In the genomic region with DNA sequence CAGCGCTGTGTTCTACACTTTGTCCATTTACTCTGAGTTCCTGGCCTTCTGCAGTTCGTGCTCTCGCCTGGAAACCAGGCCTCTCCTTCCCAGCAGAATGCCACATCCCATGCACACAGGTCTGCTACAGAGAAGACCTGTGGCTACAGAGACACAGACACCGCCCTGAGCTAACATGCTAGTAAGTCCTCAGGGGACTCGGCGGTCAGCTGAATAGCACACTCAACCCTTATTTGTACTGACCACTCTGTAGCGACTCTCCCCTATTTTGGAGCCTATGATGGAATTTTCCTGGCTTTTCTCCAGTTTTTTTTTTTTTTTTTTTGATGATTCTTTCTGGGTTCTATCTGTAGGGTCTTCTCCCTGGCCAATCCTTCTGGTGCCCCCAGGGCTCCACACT, we compare ENCODE assay signal across 17 cellular contexts. TPM values are rescaled to one million over a fixed set of nuclear protein-coding genes. Genes with fewer than 3 reads are reported as not detected.
DNase-seq lines count a peak whose midpoint lies in the region; ATAC-seq and TF ChIP-seq lines count a peak whose summit lies in the region.
"Had no signal": no experiment of that assay in that cellular context is flagged by ENCODE, and none has a peak within 500 bp of the region (broad histone marks: within the 10 kb centered on the region; RNA-seq: fewer than 3 reads in every experiment).

No MANE protein-coding gene starts in this region.

- ATAC-seq in RWPE2 (ENCODE audit: low read depth), result no peak
- peak in 1 of 2 donors; percentile 23 for ATAC-seq in right cardiac atrium
- ATAC-seq in GM19467 (IDR thresholded peaks at IDR 0.05; ENCODE audit: unreplicated experiment), result no peak
- ATAC-seq: stimulated activated effector memory CD8-positive, alpha-beta T cell treated with anti-CD3 and anti-CD28 coated beads, Interleukin-12 subunit alpha, Interleukin-12 subunit beta, amount 100 ng/mL, for 72 hours had no signal

- H3K9me3 ChIP-seq in RWPE2 (ENCODE audit: severe bottlenecking) (no peaks in the 10 kb centered on the region), right cardiac atrium (ENCODE audit: control insufficient read depth, low read length) (no peaks in the 10 kb centered on the region), skeletal muscle satellite cell (replicated peaks; ENCODE audit: low read length) (no peaks in the 10 kb centered on the region)
- H3K9me3 ChIP-seq: MG63 had no signal

- H3K27ac ChIP-seq in RWPE2 (ENCODE audit: poor library complexity, severe bottlenecking) (peak overlapping the region; percentile 92), right cardiac atrium (ENCODE audit: low read length) (peak overlapping the region; percentile 38)

- H3K36me3 ChIP-seq in RWPE2 (ENCODE audit: low read depth), result no peaks in the 10 kb centered on the region
- H3K36me3 ChIP-seq in skeletal muscle satellite cell (ENCODE audit: insufficient read depth, low read length), result peaks cover 6% of the 10 kb centered on the region
- H3K36me3 ChIP-seq: MG63 had no signal

- no peak for TF ChIP-seq CTCF in RWPE2 (IDR thresholded peaks at IDR 0.05; ENCODE audit: poor library complexity, severe bottlenecking)

- H3K27me3 ChIP-seq in RWPE2 (ENCODE audit: insufficient read depth, poor library complexity, severe bottlenecking), result no peaks in the 10 kb centered on the region
- no peaks in the 10 kb centered on the region for H3K27me3 ChIP-seq in right cardiac atrium (ENCODE audit: control insufficient read depth, insufficient read depth)
- H3K27me3 ChIP-seq in skeletal muscle satellite cell (ENCODE audit: control insufficient read depth, insufficient read depth, low read length), result no peaks in the 10 kb centered on the region
- H3K27me3 ChIP-seq: MG63 had no signal

- WGBS in right cardiac atrium, result 48% methylated on average over 7 of the region's 7 CpGs

- DNase-seq in EH (ENCODE audit: low read depth) (peak; percentile 39), RWPE2 (ENCODE audit: low spot score) (no peak), right cardiac atrium (peak in 1 of 3 donors; percentile 70), NCI-H2196 treated with DMSO at 0.1 percent for 48 hours (lab: John Stamatoyannopoulos, UW; ENCODE audit: unreplicated experiment) (no peak), NCI-H1092 (lab: John Stamatoyannopoulos, UW) (no peak)
- no peak for DNase-seq in NK-92 treated with Interleukin-12 subunit alpha and Interleukin-12 subunit beta, amount 100 ng/mL, for 24 hours (lab: John Stamatoyannopoulos, UW)
- DNase-seq: activated CD4-positive, alpha-beta T cell treated with anti-CD3 and anti-CD28 coated beads for 1 hour; AML-193; H7; MG63; NCI-H2081 treated with DMSO at 0.1 percent for 48 hours; SIG-M5 had no signal

- intact Hi-C loops in right cardiac atrium (cut with DNase I), result loop anchor here in 1 of 4 donors (5.0 kb wide), 1 partner anchor 52 kb away; no protein-coding TSS in a partner anchor

- H3K4me1 ChIP-seq in RWPE2 (ENCODE audit: insufficient read depth, poor library complexity, severe bottlenecking), result peaks cover 40% of the 10 kb centered on the region
- H3K4me1 ChIP-seq in right cardiac atrium (ENCODE audit: control insufficient read depth, insufficient read depth, low read length), result peaks cover 44% of the 10 kb centered on the region
- H3K4me1 ChIP-seq in skeletal muscle satellite cell (ENCODE audit: control insufficient read depth, insufficient read depth, low read length), result peaks cover 93% of the 10 kb centered on the region

- H3K9ac ChIP-seq in skeletal muscle satellite cell (ENCODE audit: low read depth, low read length), result peak overlapping the region; percentile 83

- no peak overlapping the region for H3K4me3 ChIP-seq in RWPE2 (ENCODE audit: severe bottlenecking)
- no peak overlapping the region for H3K4me3 ChIP-seq in right cardiac atrium (ENCODE audit: low read length)
- H3K4me3 ChIP-seq in skeletal muscle satellite cell (ENCODE audit: low read length), result no peak overlapping the region
- H3K4me3 ChIP-seq: lung, MG63, skin epidermis had no signal

- peak overlapping the region; percentile 45 for H3K4me2 ChIP-seq in skeletal muscle satellite cell (ENCODE audit: low read length)

RNA-seq across cellular contexts. Expression of a gene that starts 12.8 kb away (rescaled TPM):
- total RNA-seq in right cardiac atrium, result 10 to 100 TPM; 37.0 to 75.1 (median 39.8) TPM
- 10.7 TPM for polyA plus RNA-seq in right cardiac atrium
- total RNA-seq in skeletal muscle satellite cell (2012; rRNA removed), result 17.2 and 28.0 TPM in 2 replicates
